4 cellular contexts compared by ENCODE assay signal in the genomic region with DNA sequence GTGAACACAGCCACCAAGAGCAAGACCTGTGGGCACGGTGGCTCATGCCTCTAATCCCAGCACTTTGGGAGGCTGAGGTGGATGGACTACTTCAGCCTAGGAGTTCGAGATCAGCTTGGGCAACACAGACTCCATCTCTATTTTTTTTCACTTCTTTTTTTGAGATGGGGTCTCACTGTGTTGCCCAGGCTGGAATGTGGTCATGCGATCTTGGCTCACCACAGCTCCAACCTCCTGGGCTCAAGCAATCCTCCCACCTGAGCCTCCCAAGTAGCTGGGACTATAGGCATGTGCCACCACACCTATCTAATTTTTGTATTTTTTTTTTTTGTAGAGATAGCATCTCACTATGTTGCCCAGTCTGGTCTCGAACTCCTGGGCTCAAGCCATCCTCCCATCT.
A peak's percentile ranks its signal among the peaks of the same experiment; 100 is the strongest.
TF ChIP-seq lines count a peak whose summit lies in the region.

No MANE protein-coding gene starts in this region.

TF ChIP-seq in HepG2, 621 proteins besides CTCF, POLR2A, EP300 and RAD21:
- TF ChIP-seq GZF1 (CRISPR knock-in tag; IDR thresholded peaks at IDR 0.05) (no peak), KMT2B (CRISPR knock-in tag; IDR thresholded peaks at IDR 0.05) (no peak), ZNF121 (CRISPR knock-in tag; IDR thresholded peaks at IDR 0.05) (peak; percentile 64; the same call in 1 of the 2 replicates), ZNF704 (CRISPR knock-in tag; IDR thresholded peaks at IDR 0.05; ENCODE audit: borderline replicate concordance) (no peak), ISL2 (CRISPR knock-in tag; IDR thresholded peaks at IDR 0.05) (no peak)
- TF ChIP-seq, protein P1, sequence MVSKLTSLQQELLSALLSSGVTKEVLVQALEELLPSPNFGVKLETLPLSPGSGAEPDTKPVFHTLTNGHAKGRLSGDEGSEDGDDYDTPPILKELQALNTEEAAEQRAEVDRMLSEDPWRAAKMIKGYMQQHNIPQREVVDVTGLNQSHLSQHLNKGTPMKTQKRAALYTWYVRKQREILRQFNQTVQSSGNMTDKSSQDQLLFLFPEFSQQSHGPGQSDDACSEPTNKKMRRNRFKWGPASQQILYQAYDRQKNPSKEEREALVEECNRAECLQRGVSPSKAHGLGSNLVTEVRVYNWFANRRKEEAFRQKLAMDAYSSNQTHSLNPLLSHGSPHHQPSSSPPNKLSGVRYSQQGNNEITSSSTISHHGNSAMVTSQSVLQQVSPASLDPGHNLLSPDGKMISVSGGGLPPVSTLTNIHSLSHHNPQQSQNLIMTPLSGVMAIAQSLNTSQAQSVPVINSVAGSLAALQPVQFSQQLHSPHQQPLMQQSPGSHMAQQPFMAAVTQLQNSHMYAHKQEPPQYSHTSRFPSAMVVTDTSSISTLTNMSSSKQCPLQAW (CRISPR knock-in tag; IDR thresholded peaks at IDR 0.05) = no peak

TF ChIP-seq in HEK293, 187 proteins besides CTCF, POLR2A, EP300 and RAD21:
- TF ChIP-seq EGR2 (tag by site-specific recombination; IDR thresholded peaks at IDR 0.05; ENCODE audit: low read depth) (no peak), ZNF121 (tag by site-specific recombination; IDR thresholded peaks at IDR 0.05) (0 out of 2 replicates have a peak, but pooled peaks have one; percentile 8), ZNF530 (tag by site-specific recombination; IDR thresholded peaks at IDR 0.05; ENCODE audit: low read depth) (no peak), ZNF366 (tag by site-specific recombination; conservative IDR thresholded peaks at IDR 0.05) (no peak), ZNF174 (tag by site-specific recombination; IDR thresholded peaks at IDR 0.05) (no peak)

TF ChIP-seq in WTC11, 78 proteins besides CTCF, POLR2A, EP300 and RAD21:
- peak; percentile 49; the same call in 1 of the 2 replicates for TF ChIP-seq ZNF121 (CRISPR knock-in tag; IDR thresholded peaks at IDR 0.05)
- TF ChIP-seq OVOL2 (CRISPR knock-in tag; IDR thresholded peaks at IDR 0.05; ENCODE audit: borderline replicate concordance) = no peak

TF ChIP-seq in K562, 482 proteins besides CTCF, POLR2A, EP300 and RAD21:
- TF ChIP-seq TGIF2 (CRISPR knock-in tag; IDR thresholded peaks at IDR 0.05) (no peak), ZNF121 (CRISPR knock-in tag; conservative IDR thresholded peaks at IDR 0.05) (peak; percentile 67)
